Comparison of ENCODE assay signal across 8 cellular contexts in the genomic region with DNA sequence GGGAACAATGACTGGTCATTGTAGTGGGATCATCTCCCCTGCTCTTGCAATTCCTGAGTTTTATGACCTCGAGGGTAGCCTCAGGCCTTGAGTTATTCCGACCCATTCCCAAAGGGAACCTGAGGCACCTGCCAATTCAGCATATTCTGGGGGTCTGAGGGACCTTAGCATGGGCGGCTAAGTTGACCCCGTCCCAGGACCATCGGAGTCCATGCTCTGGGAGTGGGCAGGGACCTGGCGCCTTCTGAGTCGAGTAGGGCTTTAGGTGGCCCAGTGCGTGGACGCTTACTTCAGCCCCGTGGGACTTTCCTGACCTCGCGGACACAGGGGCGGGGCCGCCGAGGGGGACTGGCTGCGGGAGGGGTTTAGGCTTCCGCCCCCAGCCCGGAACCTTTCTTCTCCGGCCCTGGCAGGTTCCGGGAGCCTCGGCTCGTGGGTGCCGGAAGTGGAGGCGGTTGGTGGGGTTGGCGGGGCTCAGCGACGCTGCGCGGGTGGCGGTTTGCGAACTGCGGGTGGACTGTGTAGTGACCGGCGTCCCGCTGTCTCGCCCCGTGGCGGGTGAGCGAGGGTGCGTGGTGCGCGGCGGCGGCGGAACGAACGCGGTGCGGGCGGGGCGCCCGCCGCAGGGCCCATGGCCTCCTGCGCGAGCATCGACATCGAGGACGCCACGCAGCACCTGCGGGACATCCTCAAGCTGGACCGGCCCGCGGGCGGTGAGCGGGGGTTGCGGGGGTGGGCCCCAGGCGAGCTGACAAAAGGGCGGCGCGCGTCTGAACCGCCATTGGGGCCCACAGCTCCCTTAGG. TPM values are rescaled to one million over a fixed set of nuclear protein-coding genes. Genes with fewer than 3 reads are reported as not detected.
DNase-seq lines count a peak whose midpoint lies in the region; ATAC-seq and TF ChIP-seq lines count a peak whose summit lies in the region.

A gene with protein sequence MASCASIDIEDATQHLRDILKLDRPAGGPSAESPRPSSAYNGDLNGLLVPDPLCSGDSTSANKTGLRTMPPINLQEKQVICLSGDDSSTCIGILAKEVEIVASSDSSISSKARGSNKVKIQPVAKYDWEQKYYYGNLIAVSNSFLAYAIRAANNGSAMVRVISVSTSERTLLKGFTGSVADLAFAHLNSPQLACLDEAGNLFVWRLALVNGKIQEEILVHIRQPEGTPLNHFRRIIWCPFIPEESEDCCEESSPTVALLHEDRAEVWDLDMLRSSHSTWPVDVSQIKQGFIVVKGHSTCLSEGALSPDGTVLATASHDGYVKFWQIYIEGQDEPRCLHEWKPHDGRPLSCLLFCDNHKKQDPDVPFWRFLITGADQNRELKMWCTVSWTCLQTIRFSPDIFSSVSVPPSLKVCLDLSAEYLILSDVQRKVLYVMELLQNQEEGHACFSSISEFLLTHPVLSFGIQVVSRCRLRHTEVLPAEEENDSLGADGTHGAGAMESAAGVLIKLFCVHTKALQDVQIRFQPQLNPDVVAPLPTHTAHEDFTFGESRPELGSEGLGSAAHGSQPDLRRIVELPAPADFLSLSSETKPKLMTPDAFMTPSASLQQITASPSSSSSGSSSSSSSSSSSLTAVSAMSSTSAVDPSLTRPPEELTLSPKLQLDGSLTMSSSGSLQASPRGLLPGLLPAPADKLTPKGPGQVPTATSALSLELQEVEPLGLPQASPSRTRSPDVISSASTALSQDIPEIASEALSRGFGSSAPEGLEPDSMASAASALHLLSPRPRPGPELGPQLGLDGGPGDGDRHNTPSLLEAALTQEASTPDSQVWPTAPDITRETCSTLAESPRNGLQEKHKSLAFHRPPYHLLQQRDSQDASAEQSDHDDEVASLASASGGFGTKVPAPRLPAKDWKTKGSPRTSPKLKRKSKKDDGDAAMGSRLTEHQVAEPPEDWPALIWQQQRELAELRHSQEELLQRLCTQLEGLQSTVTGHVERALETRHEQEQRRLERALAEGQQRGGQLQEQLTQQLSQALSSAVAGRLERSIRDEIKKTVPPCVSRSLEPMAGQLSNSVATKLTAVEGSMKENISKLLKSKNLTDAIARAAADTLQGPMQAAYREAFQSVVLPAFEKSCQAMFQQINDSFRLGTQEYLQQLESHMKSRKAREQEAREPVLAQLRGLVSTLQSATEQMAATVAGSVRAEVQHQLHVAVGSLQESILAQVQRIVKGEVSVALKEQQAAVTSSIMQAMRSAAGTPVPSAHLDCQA (N-terminal part only) (plus strand): TSS at position 422 of the 804 bp plus-strand sequence. CDS start 210 bp downstream, at position 632.

- peak within 1 kb of the TSS; percentile 77 for H3K9ac ChIP-seq in OCI-LY3 (ENCODE audit: low read length)

- H3K4me2 ChIP-seq in OCI-LY3 (ENCODE audit: low read length): peak within 1 kb of the TSS; percentile 98

- H3K27ac ChIP-seq in OCI-LY3 (ENCODE audit: low read length): peak within 1 kb of the TSS; percentile 52

- H3K27me3 ChIP-seq in OCI-LY3 (ENCODE audit: low read depth, low read length): no peaks in the 10 kb centered on the region
- H3K27me3 ChIP-seq in mononuclear cell (ENCODE audit: insufficient read depth, low read length): no peaks in the 10 kb centered on the region

- H3K4me3 ChIP-seq in OCI-LY3 (ENCODE audit: low read length) (peak within 1 kb of the TSS; percentile 95), epithelial cell of esophagus (ENCODE audit: low read length) (peak within 1 kb of the TSS; percentile 79), mononuclear cell (ENCODE audit: low read length) (peak within 1 kb of the TSS; percentile 91)

- peak within 1 kb of the TSS; percentile 89 for H2AFZ ChIP-seq in OCI-LY3 (ENCODE audit: low read depth, low read length)

- H3K4me1 ChIP-seq in OCI-LY3 (ENCODE audit: low read length) (peaks cover 14% of the 10 kb centered on the region), mononuclear cell (ENCODE audit: insufficient read depth, low read length) (peaks cover 36% of the 10 kb centered on the region)

- in situ Hi-C loops in GM18951 (cut with MboI; ENCODE audit: low sequenced_read_pairs, unreplicated experiment): no loop called here

- H4K20me1 ChIP-seq in OCI-LY3 (ENCODE audit: insufficient read depth, low read length): peaks cover 15% of the 10 kb centered on the region

- peak; percentile 87 for TF ChIP-seq POLR2A in GM18951 (IDR thresholded peaks at IDR 0.05; ENCODE audit: extremely low read depth, insufficient read depth, insufficient read length)

- peak; percentile 69 for ATAC-seq in HG03196 (IDR thresholded peaks at IDR 0.05; ENCODE audit: unreplicated experiment)

- H3K9me3 ChIP-seq in OCI-LY3 (ENCODE audit: insufficient read depth, low read length) (no peaks in the 10 kb centered on the region), mononuclear cell (ENCODE audit: low read depth, low read length) (no peaks in the 10 kb centered on the region)

- DNase-seq in Ammon's horn (ENCODE audit: low spot score) (peak; percentile 68), activated T-cell treated with anti-CD3 and anti-CD28 coated beads for 4 hours (peak; percentile 86), epithelial cell of esophagus (ENCODE audit: low read depth) (peak; percentile 73)
- peak; percentile 81 to 88 for DNase-seq in stimulated activated CD8-positive, alpha-beta memory T cell treated with anti-CD3 and anti-CD28 coated beads, Interleukin-2, amount 100 ng/mL, for 48 hours (ENCODE audit: low read depth in 2 of 2)

- H3K79me2 ChIP-seq in OCI-LY3 (ENCODE audit: low read length): peaks cover 37% of the 10 kb centered on the region

- TF ChIP-seq CTCF in OCI-LY3 (IDR thresholded peaks at IDR 0.05; ENCODE audit: low read depth, low read length) (no peak), epithelial cell of esophagus (IDR thresholded peaks at IDR 0.05; ENCODE audit: insufficient read depth, low read depth, low read length, missing control alignments) (no peak)

- H3K36me3 ChIP-seq in OCI-LY3 (replicated peaks; ENCODE audit: low read depth, low read length): peaks cover 25% of the 10 kb centered on the region

RNA-seq across cellular contexts. Expression of the gene that starts here (rescaled TPM):
- 48.1 TPM for total RNA-seq in mononuclear cell

Comparison
In these comparisons a context has a peak if more than half of its experiments do, and no peak if none do; other contexts are left out.
1. Peak in every context shown above with its lines: DNase-seq, ATAC-seq, H3K4me3 ChIP-seq and H3K27ac ChIP-seq.